Comparison of ENCODE assay signal across 26 cellular contexts in genomic region chr17:7426896-7427488, GRCh38. TPM values are rescaled to one million over a fixed set of nuclear protein-coding genes. Genes with fewer than 3 reads are reported as not detected.
DNase-seq lines count a peak whose midpoint lies in the region; ATAC-seq, FAIRE-seq and TF ChIP-seq lines count a peak whose summit lies in the region.
"Had no signal": no experiment of that assay in that cellular context is flagged by ENCODE, and none has a peak within 500 bp of the region (broad histone marks: within the 10 kb centered on the region; RNA-seq: fewer than 3 reads in every experiment).

No MANE protein-coding gene starts in this region.

- in situ Hi-C loops in HepG2 (cut with HindIII; ENCODE audit: extremely low pct_ligation_motif_present, low pct_unique_long_range_greater_than_20kb) = no loop called here

- no peak for FAIRE-seq in HepG2 (lab: Jason Lieb, UNC)
- FAIRE-seq: A549, D721Med, GM12891, GM18507, H54 had no signal

- no peak for TF ChIP-seq RAD21 in HepG2 (CRISPR knock-in tag; IDR thresholded peaks at IDR 0.05)

- H3K27ac ChIP-seq in body of pancreas (no peak overlapping the region), HepG2 (ENCODE audit: extremely low read length, insufficient read depth, low read length) (no peak overlapping the region), upper lobe of right lung (no peak overlapping the region)
- H3K27ac ChIP-seq: A549; BLaER1 treated with 17β-estradiol and CSF1 and Interleukin-3, amounts not matched to agents 10 nM and 100 nM had no signal

- H3K27ac Mint-ChIP-seq in activated CD4-positive, alpha-beta T cell treated with anti-CD3 and anti-CD28 coated beads, Interleukin-2, amount 10 ng/mL, durations not matched to agents 7 days and 5 days = no peak overlapping the region
- no peak overlapping the region for H3K27ac Mint-ChIP-seq in activated T-helper 17 cell treated with anti-CD3 and anti-CD28 coated beads, Interleukin-2, amount 50 U/mL, for 72 hours
- H3K27ac Mint-ChIP-seq: CD4-positive, alpha-beta T cell; CD8-positive, alpha-beta memory T cell; GM23338 had no signal

- H3K4me1 ChIP-seq in body of pancreas (no peaks in the 10 kb centered on the region), HepG2 (ENCODE audit: insufficient read depth, low read length) (peaks cover 8% of the 10 kb centered on the region), upper lobe of right lung (no peaks in the 10 kb centered on the region)
- H3K4me1 ChIP-seq: A549, BE2C had no signal

- intact Hi-C loops in body of pancreas (cut with DNase I) (no loop called here), HepG2 (cut with micrococcal nuclease; ENCODE audit: unreplicated experiment) (no loop called here), upper lobe of right lung (cut with DNase I) (no loop called here)

- 84 to 87% methylated on average over 19 to 24 of the region's 29 CpGs for WGBS in body of pancreas, 2 donors
- 49% methylated on average over 12 of the region's 29 CpGs for WGBS in HepG2 (ENCODE audit: low lambda C conversion rate)

- no peaks in the 10 kb centered on the region for H3K79me2 ChIP-seq in HepG2 (ENCODE audit: insufficient read depth, low read length)

- no peaks in the 10 kb centered on the region for H3K27me3 Mint-ChIP-seq in activated CD4-positive, alpha-beta T cell treated with anti-CD3 and anti-CD28 coated beads, Interleukin-2, amount 10 ng/mL, durations not matched to agents 7 days and 5 days
- no peaks in the 10 kb centered on the region for H3K27me3 Mint-ChIP-seq in activated T-helper 17 cell treated with anti-CD3 and anti-CD28 coated beads, Interleukin-2, amount 50 U/mL, for 72 hours
- H3K27me3 Mint-ChIP-seq: CD4-positive, alpha-beta T cell had no signal

- no peaks in the 10 kb centered on the region for H3K36me3 Mint-ChIP-seq in activated CD4-positive, alpha-beta T cell treated with anti-CD3 and anti-CD28 coated beads, Interleukin-2, amount 10 ng/mL, durations not matched to agents 7 days and 5 days (ENCODE audit: low read depth)
- no peaks in the 10 kb centered on the region for H3K36me3 Mint-ChIP-seq in activated T-helper 17 cell treated with anti-CD3 and anti-CD28 coated beads, Interleukin-2, amount 50 U/mL, for 72 hours (ENCODE audit: low read depth)
- H3K36me3 Mint-ChIP-seq: CD14-positive monocyte; CD8-positive, alpha-beta memory T cell had no signal

- H3K27me3 ChIP-seq in H7 (ENCODE audit: control insufficient read depth, insufficient read depth, low read length) (no peaks in the 10 kb centered on the region), body of pancreas (no peaks in the 10 kb centered on the region), HepG2 (ENCODE audit: control insufficient read depth in 1 of 2, insufficient read depth in 2 of 2, low read length in 2 of 2) (peaks cover 3% of the 10 kb centered on the region in 2 experiments; a peak in 3 of 5 replicates), upper lobe of right lung (no peaks in the 10 kb centered on the region)
- H3K27me3 ChIP-seq: BE2C; BLaER1 treated with 17β-estradiol and CSF1 and Interleukin-3, amounts not matched to agents 10 nM and 100 nM had no signal

- H3K9me3 Mint-ChIP-seq in activated CD4-positive, alpha-beta T cell treated with anti-CD3 and anti-CD28 coated beads, Interleukin-2, amount 10 ng/mL, durations not matched to agents 7 days and 5 days = no peaks in the 10 kb centered on the region
- no peaks in the 10 kb centered on the region for H3K9me3 Mint-ChIP-seq in activated T-helper 17 cell treated with anti-CD3 and anti-CD28 coated beads, Interleukin-2, amount 50 U/mL, for 72 hours
- H3K9me3 Mint-ChIP-seq: CD14-positive monocyte; CD4-positive, alpha-beta T cell; CD8-positive, alpha-beta memory T cell; GM23338 had no signal

- H3K4me3 ChIP-seq in H7 (ENCODE audit: insufficient read depth, low read depth, low read length) (no peak overlapping the region), body of pancreas (no peak overlapping the region), HepG2 (replicated peaks in 1 of 3; ENCODE audit: insufficient read depth in 1 of 3, low read depth in 2 of 3, low read length in 3 of 3) (no peak overlapping the region; a peak in 1 of 6 replicates), upper lobe of right lung (no peak overlapping the region)
- H3K4me3 ChIP-seq: A549; BLaER1 treated with 17β-estradiol and CSF1 and Interleukin-3, amounts not matched to agents 10 nM and 100 nM; GM23338 had no signal

- H3K4me3 Mint-ChIP-seq in activated CD4-positive, alpha-beta T cell treated with anti-CD3 and anti-CD28 coated beads, Interleukin-2, amount 10 ng/mL, durations not matched to agents 7 days and 5 days = no peak overlapping the region
- H3K4me3 Mint-ChIP-seq in activated T-helper 17 cell treated with anti-CD3 and anti-CD28 coated beads, Interleukin-2, amount 50 U/mL, for 72 hours = no peak overlapping the region
- H3K4me3 Mint-ChIP-seq: CD14-positive monocyte; CD4-positive, alpha-beta T cell; CD8-positive, alpha-beta memory T cell; GM23338 had no signal

- POLR2A ChIA-PET in HepG2 (lab: Yijun Ruan, JAX) = interaction anchor here (1.2 kb wide), 1 partner anchor 24 kb away, joined by 3 read pairs; no protein-coding TSS in a partner anchor
- POLR2A ChIA-PET in activated CD4-positive, alpha-beta T cell treated with anti-CD3 and anti-CD28 coated beads, Interleukin-2, amount 10 ng/mL, durations not matched to agents 7 days and 5 days (lab: Charles Lee) = no interaction called here

- no peaks in the 10 kb centered on the region for H4K20me1 ChIP-seq in HepG2 (ENCODE audit: insufficient read depth, low read length)
- H4K20me1 ChIP-seq: BLaER1 treated with 17β-estradiol and CSF1 and Interleukin-3, amounts not matched to agents 10 nM and 100 nM had no signal

- H3K36me3 ChIP-seq in H7 (replicated peaks; ENCODE audit: control insufficient read depth, insufficient read depth, low read length) (no peaks in the 10 kb centered on the region), body of pancreas (replicated peaks in 1 of 2; ENCODE audit: insufficient read depth in 1 of 2, low read depth in 2 of 2) (no peaks in the 10 kb centered on the region), HepG2 (replicated peaks in 1 of 2; ENCODE audit: control insufficient read depth in 1 of 2, insufficient read depth in 2 of 2, low read length in 2 of 2) (no peaks in the 10 kb centered on the region), upper lobe of right lung (no peaks in the 10 kb centered on the region)
- H3K36me3 ChIP-seq: BE2C; BLaER1 treated with 17β-estradiol and CSF1 and Interleukin-3, amounts not matched to agents 10 nM and 100 nM had no signal

- TF ChIP-seq CTCF in body of pancreas (IDR thresholded peaks at IDR 0.05) (no peak), HepG2 (CRISPR knock-in tag; IDR thresholded peaks at IDR 0.05) (no peak), upper lobe of right lung (IDR thresholded peaks at IDR 0.05) (no peak)

- no peak for TF ChIP-seq POLR2A in body of pancreas (IDR thresholded peaks at IDR 0.05)
- TF ChIP-seq POLR2A in HepG2 (IDR thresholded peaks at IDR 0.05; ENCODE audit: insufficient read depth in 1 of 2, low read depth in 2 of 2, low read length in 2 of 2) = no peak

- TF ChIP-seq EP300 in HepG2 (IDR thresholded peaks at IDR 0.05; ENCODE audit: low read depth in 2 of 2, low read length in 2 of 2) = no peak
- no peak for TF ChIP-seq EP300 in HepG2 (CRISPR knock-in tag; IDR thresholded peaks at IDR 0.05; ENCODE audit: borderline replicate concordance)

- H3K9ac ChIP-seq in HepG2 (ENCODE audit: insufficient read depth, low read depth, low read length) = no peak overlapping the region
- H3K9ac ChIP-seq: BLaER1 treated with 17β-estradiol and CSF1 and Interleukin-3, amounts not matched to agents 10 nM and 100 nM had no signal

- H3K9me3 ChIP-seq in body of pancreas = no peaks in the 10 kb centered on the region
- no peaks in the 10 kb centered on the region for H3K9me3 ChIP-seq in HepG2 (ENCODE audit: low read length)
- H3K9me3 ChIP-seq in upper lobe of right lung = no peaks in the 10 kb centered on the region
- H3K9me3 ChIP-seq: A549; BE2C; BLaER1 treated with 17β-estradiol and CSF1 and Interleukin-3, amounts not matched to agents 10 nM and 100 nM had no signal

- no peaks in the 10 kb centered on the region for H3K4me1 Mint-ChIP-seq in activated CD4-positive, alpha-beta T cell treated with anti-CD3 and anti-CD28 coated beads, Interleukin-2, amount 10 ng/mL, durations not matched to agents 7 days and 5 days
- no peaks in the 10 kb centered on the region for H3K4me1 Mint-ChIP-seq in activated T-helper 17 cell treated with anti-CD3 and anti-CD28 coated beads, Interleukin-2, amount 50 U/mL, for 72 hours
- H3K4me1 Mint-ChIP-seq: CD14-positive monocyte; CD8-positive, alpha-beta memory T cell; GM23338 had no signal

- DNase-seq in H7 = peak; percentile 62
- no peak for DNase-seq in body of pancreas
- DNase-seq in HepG2 (ENCODE audit: low spot score) = no peak
- no peak for DNase-seq in upper lobe of right lung
- DNase-seq in activated CD4-positive, alpha-beta T cell treated with anti-CD3 and anti-CD28 coated beads, Interleukin-2, amount 10 ng/mL, durations not matched to agents 7 days and 5 days = no peak
- no peak for DNase-seq in NCI-H82 treated with DMSO at 0.1 percent for 48 hours (lab: John Stamatoyannopoulos, UW; ENCODE audit: unreplicated experiment)
- DNase-seq: 8988T; ACHN; AML-193; BE2C; CD4-positive, alpha-beta T cell; CD8-positive, alpha-beta memory T cell; DMS 273 treated with DMSO at 0.1 percent for 48 hours; DMS79; EL; GDM1; HCEC 1CT had no signal

- peak; percentile 19 for ATAC-seq in body of pancreas
- peak; percentile 32; the same call in 1 of the 3 replicates for ATAC-seq in HepG2
- ATAC-seq in upper lobe of right lung = peak; percentile 6
- ATAC-seq in activated T-helper 17 cell treated with anti-CD3 and anti-CD28 coated beads, Interleukin-2, amount 50 U/mL, for 72 hours (replicated peaks) = no peak
- ATAC-seq: GM23338 had no signal

- CTCF ChIA-PET in HepG2 (lab: Yijun Ruan, JAX; ENCODE audit: low intra/inter-chr PET ratio, low total read pairs) = no interaction called here
- CTCF ChIA-PET in activated CD4-positive, alpha-beta T cell treated with anti-CD3 and anti-CD28 coated beads, Interleukin-2, amount 10 ng/mL, durations not matched to agents 7 days and 5 days (lab: Charles Lee) = interaction anchor here (1.0 to 2.1 kb wide), 2 partner anchors 10 to 71 kb away, joined by 3 to 8 read pairs; no protein-coding TSS in a partner anchor

- H2AFZ ChIP-seq in HepG2 (ENCODE audit: low read length) = no peak overlapping the region
- H2AFZ ChIP-seq: GM23338 had no signal

- H3K4me2 ChIP-seq in HepG2 (ENCODE audit: low read depth, low read length) = 0 out of 2 replicates have a peak overlapping the region, but pooled peaks have one; percentile 11
- H3K4me2 ChIP-seq: A549; BLaER1 treated with 17β-estradiol and CSF1 and Interleukin-3, amounts not matched to agents 10 nM and 100 nM; GM23338 had no signal

- no TSS peak for BruUV-seq in HepG2 (replicated peaks; lab: Mats Ljungman, UMichigan)

RNA-seq across cellular contexts. Expression of gene SPEM2, which starts 1.6 kb away (rescaled TPM):
- not detected in 2 replicates for total RNA-seq in H7 (2014; rRNA removed; shearing (Covaris generic))
- total RNA-seq in body of pancreas = not detected
- total RNA-seq in HepG2 (2016; rRNA removed; fragmentation: Illumina TruSeq; extraction: Trizol) = not detected in 2 replicates
- not detected in 2 replicates for total RNA-seq in HepG2 (2016; cell fraction: cytosol; rRNA removed; fragmentation: Illumina TruSeq; extraction: Trizol; ENCODE audit: low read depth)
- total RNA-seq in HepG2 (2016; cell fraction: insoluble cytoplasmic fraction; rRNA removed; fragmentation: Illumina TruSeq; extraction: Trizol) = not detected in 2 replicates
- not detected in 2 replicates for total RNA-seq in HepG2 (2016; cell fraction: membrane; rRNA removed; fragmentation: Illumina TruSeq; extraction: Trizol)
- not detected in 2 replicates for total RNA-seq in HepG2 (2016; cell fraction: nucleus; rRNA removed; fragmentation: Illumina TruSeq; extraction: Trizol)
- not detected in 2 replicates for polyA plus RNA-seq in HepG2 (2011; rRNA removed)
- not detected in 2 replicates for polyA plus RNA-seq in HepG2 (2011; cell fraction: cytosol; rRNA removed)
- polyA plus RNA-seq in HepG2 (2011; cell fraction: nucleus; rRNA removed) = not detected in 2 replicates
- not detected in 2 replicates for polyA plus RNA-seq in HepG2 (2012)
- not detected in 2 replicates for polyA plus RNA-seq in HepG2 (2016; cell fraction: cytosol; fragmentation: Illumina TruSeq; extraction: Trizol; ENCODE audit: low read depth)
- polyA plus RNA-seq in HepG2 (2016; cell fraction: insoluble cytoplasmic fraction; fragmentation: Illumina TruSeq; extraction: Trizol; ENCODE audit: low read depth) = not detected in 2 replicates
- polyA plus RNA-seq in HepG2 (2016; cell fraction: membrane; fragmentation: Illumina TruSeq; extraction: Trizol; ENCODE audit: low read depth) = not detected in 2 replicates
- polyA plus RNA-seq in HepG2 (2016; cell fraction: nucleus; fragmentation: Illumina TruSeq; extraction: Trizol; ENCODE audit: insufficient read depth, low read depth) = not detected in 2 replicates
- not detected in 2 replicates for polyA minus RNA-seq in HepG2 (2011; rRNA and poly(A)+ RNA removed; ENCODE audit: low replicate concordance)
- polyA minus RNA-seq in HepG2 (2011; cell fraction: cytosol; rRNA and poly(A)+ RNA removed) = not detected in 2 replicates
- not detected in 2 replicates for polyA minus RNA-seq in HepG2 (2011; cell fraction: nucleus; rRNA and poly(A)+ RNA removed)
- not detected for total RNA-seq in upper lobe of right lung
- not detected for total RNA-seq in activated CD4-positive, alpha-beta T cell treated with anti-CD3 and anti-CD28 coated beads, Interleukin-2, amount 10 ng/mL, durations not matched to agents 7 days and 5 days
- total RNA-seq in activated T-helper 17 cell treated with anti-CD3 and anti-CD28 coated beads, Interleukin-2, amount 50 U/mL, for 72 hours = not detected
- total RNA-seq: CD4-positive, alpha-beta T cell; CD8-positive, alpha-beta memory T cell; GM23338 had no signal
- polyA plus RNA-seq: A549; CD14-positive monocyte; CD8-positive, alpha-beta memory T cell; GM23338 had no signal

RNA-seq across cellular contexts. Expression of gene SPEM3, which starts 1.7 kb away (rescaled TPM):
- not detected in 2 replicates for total RNA-seq in H7 (2014; rRNA removed; shearing (Covaris generic))
- not detected for total RNA-seq in body of pancreas
- not detected in 2 replicates for total RNA-seq in HepG2 (2016; rRNA removed; fragmentation: Illumina TruSeq; extraction: Trizol)
- not detected in 2 replicates for total RNA-seq in HepG2 (2016; cell fraction: cytosol; rRNA removed; fragmentation: Illumina TruSeq; extraction: Trizol; ENCODE audit: low read depth)
- not detected in 2 replicates for total RNA-seq in HepG2 (2016; cell fraction: insoluble cytoplasmic fraction; rRNA removed; fragmentation: Illumina TruSeq; extraction: Trizol)
- total RNA-seq in HepG2 (2016; cell fraction: membrane; rRNA removed; fragmentation: Illumina TruSeq; extraction: Trizol) = not detected in 2 replicates
- total RNA-seq in HepG2 (2016; cell fraction: nucleus; rRNA removed; fragmentation: Illumina TruSeq; extraction: Trizol) = not detected in 2 replicates
- polyA plus RNA-seq in HepG2 (2011; rRNA removed) = not detected in 2 replicates
- polyA plus RNA-seq in HepG2 (2011; cell fraction: cytosol; rRNA removed) = not detected in 2 replicates
- not detected in 2 replicates for polyA plus RNA-seq in HepG2 (2011; cell fraction: nucleus; rRNA removed)
- polyA plus RNA-seq in HepG2 (2012) = not detected in 2 replicates
- polyA plus RNA-seq in HepG2 (2016; cell fraction: cytosol; fragmentation: Illumina TruSeq; extraction: Trizol; ENCODE audit: low read depth) = not detected in 2 replicates
- polyA plus RNA-seq in HepG2 (2016; cell fraction: insoluble cytoplasmic fraction; fragmentation: Illumina TruSeq; extraction: Trizol; ENCODE audit: low read depth) = not detected in 2 replicates
- polyA plus RNA-seq in HepG2 (2016; cell fraction: membrane; fragmentation: Illumina TruSeq; extraction: Trizol; ENCODE audit: low read depth) = not detected in 2 replicates
- polyA plus RNA-seq in HepG2 (2016; cell fraction: nucleus; fragmentation: Illumina TruSeq; extraction: Trizol; ENCODE audit: insufficient read depth, low read depth) = not detected in 2 replicates
- polyA minus RNA-seq in HepG2 (2011; rRNA and poly(A)+ RNA removed; ENCODE audit: low replicate concordance) = not detected in 2 replicates
- not detected in 2 replicates for polyA minus RNA-seq in HepG2 (2011; cell fraction: cytosol; rRNA and poly(A)+ RNA removed)
- polyA minus RNA-seq in HepG2 (2011; cell fraction: nucleus; rRNA and poly(A)+ RNA removed) = not detected in 2 replicates
- total RNA-seq in upper lobe of right lung = not detected
- not detected for total RNA-seq in activated CD4-positive, alpha-beta T cell treated with anti-CD3 and anti-CD28 coated beads, Interleukin-2, amount 10 ng/mL, durations not matched to agents 7 days and 5 days
- not detected for total RNA-seq in activated T-helper 17 cell treated with anti-CD3 and anti-CD28 coated beads, Interleukin-2, amount 50 U/mL, for 72 hours
- total RNA-seq: CD4-positive, alpha-beta T cell; CD8-positive, alpha-beta memory T cell; GM23338 had no signal
- polyA plus RNA-seq: A549; CD14-positive monocyte; CD8-positive, alpha-beta memory T cell; GM23338 had no signal

RNA-seq across cellular contexts. Expression of gene SPEM1, which starts 6.9 kb away (rescaled TPM):
- total RNA-seq in H7 (2014; rRNA removed; shearing (Covaris generic)) = not detected in 2 replicates
- not detected for total RNA-seq in body of pancreas
- total RNA-seq in HepG2 (2016; rRNA removed; fragmentation: Illumina TruSeq; extraction: Trizol) = not detected in 2 replicates
- total RNA-seq in HepG2 (2016; cell fraction: cytosol; rRNA removed; fragmentation: Illumina TruSeq; extraction: Trizol; ENCODE audit: low read depth) = not detected in 2 replicates
- total RNA-seq in HepG2 (2016; cell fraction: insoluble cytoplasmic fraction; rRNA removed; fragmentation: Illumina TruSeq; extraction: Trizol) = not detected in 2 replicates
- not detected in 2 replicates for total RNA-seq in HepG2 (2016; cell fraction: membrane; rRNA removed; fragmentation: Illumina TruSeq; extraction: Trizol)
- total RNA-seq in HepG2 (2016; cell fraction: nucleus; rRNA removed; fragmentation: Illumina TruSeq; extraction: Trizol) = not detected in 2 replicates
- polyA plus RNA-seq in HepG2 (2011; rRNA removed) = not detected in 2 replicates
- not detected in 2 replicates for polyA plus RNA-seq in HepG2 (2011; cell fraction: cytosol; rRNA removed)
- 0.19 TPM in 1 of 2 replicates, not detected in the other for polyA plus RNA-seq in HepG2 (2011; cell fraction: nucleus; rRNA removed)
- polyA plus RNA-seq in HepG2 (2012) = not detected in 2 replicates
- not detected in 2 replicates for polyA plus RNA-seq in HepG2 (2016; cell fraction: cytosol; fragmentation: Illumina TruSeq; extraction: Trizol; ENCODE audit: low read depth)
- polyA plus RNA-seq in HepG2 (2016; cell fraction: insoluble cytoplasmic fraction; fragmentation: Illumina TruSeq; extraction: Trizol; ENCODE audit: low read depth) = not detected in 2 replicates
- not detected in 2 replicates for polyA plus RNA-seq in HepG2 (2016; cell fraction: membrane; fragmentation: Illumina TruSeq; extraction: Trizol; ENCODE audit: low read depth)
- polyA plus RNA-seq in HepG2 (2016; cell fraction: nucleus; fragmentation: Illumina TruSeq; extraction: Trizol; ENCODE audit: insufficient read depth, low read depth) = not detected in 2 replicates
- polyA minus RNA-seq in HepG2 (2011; rRNA and poly(A)+ RNA removed; ENCODE audit: low replicate concordance) = not detected in 2 replicates
- polyA minus RNA-seq in HepG2 (2011; cell fraction: cytosol; rRNA and poly(A)+ RNA removed) = not detected in 2 replicates
- polyA minus RNA-seq in HepG2 (2011; cell fraction: nucleus; rRNA and poly(A)+ RNA removed) = not detected in 2 replicates
- not detected for total RNA-seq in upper lobe of right lung
- total RNA-seq in activated CD4-positive, alpha-beta T cell treated with anti-CD3 and anti-CD28 coated beads, Interleukin-2, amount 10 ng/mL, durations not matched to agents 7 days and 5 days = not detected
- not detected for total RNA-seq in activated T-helper 17 cell treated with anti-CD3 and anti-CD28 coated beads, Interleukin-2, amount 50 U/mL, for 72 hours
- total RNA-seq: CD4-positive, alpha-beta T cell; CD8-positive, alpha-beta memory T cell; GM23338 had no signal
- polyA plus RNA-seq: CD14-positive monocyte; CD8-positive, alpha-beta memory T cell; GM23338 had no signal

RNA-seq across cellular contexts. Expression of gene TMEM102, which starts 8.2 kb away (rescaled TPM):
- total RNA-seq in H7 (2014; rRNA removed; shearing (Covaris generic)) = 14.5 and 15.8 TPM in 2 replicates
- total RNA-seq in body of pancreas = 1 to 10 TPM; 3.6 to 9.6 TPM
- total RNA-seq in HepG2 (2016; rRNA removed; fragmentation: Illumina TruSeq; extraction: Trizol) = 2.0 and 3.1 TPM in 2 replicates
- total RNA-seq in HepG2 (2016; cell fraction: cytosol; rRNA removed; fragmentation: Illumina TruSeq; extraction: Trizol; ENCODE audit: low read depth) = 0.10 and 0.18 TPM in 2 replicates
- total RNA-seq in HepG2 (2016; cell fraction: insoluble cytoplasmic fraction; rRNA removed; fragmentation: Illumina TruSeq; extraction: Trizol) = 1.7 and 3.1 TPM in 2 replicates
- 0.15 and 0.62 TPM in 2 replicates for total RNA-seq in HepG2 (2016; cell fraction: membrane; rRNA removed; fragmentation: Illumina TruSeq; extraction: Trizol)
- total RNA-seq in HepG2 (2016; cell fraction: nucleus; rRNA removed; fragmentation: Illumina TruSeq; extraction: Trizol) = 1.6 and 2.4 TPM in 2 replicates
- 1.6 and 2.8 TPM in 2 replicates for polyA plus RNA-seq in HepG2 (2011; rRNA removed)
- 1.5 and 2.3 TPM in 2 replicates for polyA plus RNA-seq in HepG2 (2011; cell fraction: cytosol; rRNA removed)
- polyA plus RNA-seq in HepG2 (2011; cell fraction: nucleus; rRNA removed) = 4.4 and 4.5 TPM in 2 replicates
- 2.1 and 3.0 TPM in 2 replicates for polyA plus RNA-seq in HepG2 (2012)
- 0.12 and 0.27 TPM in 2 replicates for polyA plus RNA-seq in HepG2 (2016; cell fraction: cytosol; fragmentation: Illumina TruSeq; extraction: Trizol; ENCODE audit: low read depth)
- polyA plus RNA-seq in HepG2 (2016; cell fraction: insoluble cytoplasmic fraction; fragmentation: Illumina TruSeq; extraction: Trizol; ENCODE audit: low read depth) = 1.5 and 1.8 TPM in 2 replicates
- polyA plus RNA-seq in HepG2 (2016; cell fraction: membrane; fragmentation: Illumina TruSeq; extraction: Trizol; ENCODE audit: low read depth) = 0.18 and 0.31 TPM in 2 replicates
- 3.5 and 3.8 TPM in 2 replicates for polyA plus RNA-seq in HepG2 (2016; cell fraction: nucleus; fragmentation: Illumina TruSeq; extraction: Trizol; ENCODE audit: insufficient read depth, low read depth)
- 4.3 and 4.8 TPM in 2 replicates for polyA minus RNA-seq in HepG2 (2011; rRNA and poly(A)+ RNA removed; ENCODE audit: low replicate concordance)
- 2.1 and 2.3 TPM in 2 replicates for polyA minus RNA-seq in HepG2 (2011; cell fraction: cytosol; rRNA and poly(A)+ RNA removed)
- polyA minus RNA-seq in HepG2 (2011; cell fraction: nucleus; rRNA and poly(A)+ RNA removed) = 1.9 and 2.4 TPM in 2 replicates
- total RNA-seq in upper lobe of right lung = 7.4 TPM
- 10 to 100 TPM; 16.7 to 18.1 TPM for total RNA-seq in activated CD4-positive, alpha-beta T cell treated with anti-CD3 and anti-CD28 coated beads, Interleukin-2, amount 10 ng/mL, durations not matched to agents 7 days and 5 days
- 10 to 100 TPM; 17.7 to 18.0 TPM for total RNA-seq in activated T-helper 17 cell treated with anti-CD3 and anti-CD28 coated beads, Interleukin-2, amount 50 U/mL, for 72 hours

RNA-seq across cellular contexts. Expression of gene FGF11, which starts 12.3 kb away (rescaled TPM):
- 12.5 and 20.7 TPM in 2 replicates for total RNA-seq in H7 (2014; rRNA removed; shearing (Covaris generic))
- total RNA-seq in body of pancreas (1 to 10 TPM in 1 of 2 donors, not detected in 1; 2.1 TPM), HepG2 (2016; rRNA removed; fragmentation: Illumina TruSeq; extraction: Trizol) (0.20 and 0.55 TPM in 2 replicates), upper lobe of right lung (1.1 TPM)
- total RNA-seq in HepG2 (2016; cell fraction: cytosol; rRNA removed; fragmentation: Illumina TruSeq; extraction: Trizol; ENCODE audit: low read depth) = 0.35 and 0.40 TPM in 2 replicates
- 0.22 and 0.37 TPM in 2 replicates for total RNA-seq in HepG2 (2016; cell fraction: insoluble cytoplasmic fraction; rRNA removed; fragmentation: Illumina TruSeq; extraction: Trizol)
- total RNA-seq in HepG2 (2016; cell fraction: membrane; rRNA removed; fragmentation: Illumina TruSeq; extraction: Trizol) = 0.52 and 0.77 TPM in 2 replicates
- total RNA-seq in HepG2 (2016; cell fraction: nucleus; rRNA removed; fragmentation: Illumina TruSeq; extraction: Trizol) = 0.13 and 0.53 TPM in 2 replicates
- 7.0 and 7.6 TPM in 2 replicates for polyA plus RNA-seq in HepG2 (2011; rRNA removed)
- 4.4 and 5.5 TPM in 2 replicates for polyA plus RNA-seq in HepG2 (2011; cell fraction: cytosol; rRNA removed)
- polyA plus RNA-seq in HepG2 (2011; cell fraction: nucleus; rRNA removed) = 11.9 and 12.6 TPM in 2 replicates
- polyA plus RNA-seq in HepG2 (2012) = 4.0 and 6.3 TPM in 2 replicates
- 0.61 and 0.87 TPM in 2 replicates for polyA plus RNA-seq in HepG2 (2016; cell fraction: cytosol; fragmentation: Illumina TruSeq; extraction: Trizol; ENCODE audit: low read depth)
- 0.62 and 1.0 TPM in 2 replicates for polyA plus RNA-seq in HepG2 (2016; cell fraction: insoluble cytoplasmic fraction; fragmentation: Illumina TruSeq; extraction: Trizol; ENCODE audit: low read depth)
- 1.2 TPM in 2 replicates for polyA plus RNA-seq in HepG2 (2016; cell fraction: membrane; fragmentation: Illumina TruSeq; extraction: Trizol; ENCODE audit: low read depth)
- 1.1 and 1.6 TPM in 2 replicates for polyA plus RNA-seq in HepG2 (2016; cell fraction: nucleus; fragmentation: Illumina TruSeq; extraction: Trizol; ENCODE audit: insufficient read depth, low read depth)
- polyA minus RNA-seq in HepG2 (2011; rRNA and poly(A)+ RNA removed; ENCODE audit: low replicate concordance) = 3.3 and 7.7 TPM in 2 replicates
- 2.0 and 2.3 TPM in 2 replicates for polyA minus RNA-seq in HepG2 (2011; cell fraction: cytosol; rRNA and poly(A)+ RNA removed)
- 1.1 and 1.2 TPM in 2 replicates for polyA minus RNA-seq in HepG2 (2011; cell fraction: nucleus; rRNA and poly(A)+ RNA removed)
- 1 to 10 TPM; 6.8 to 9.4 TPM for total RNA-seq in activated CD4-positive, alpha-beta T cell treated with anti-CD3 and anti-CD28 coated beads, Interleukin-2, amount 10 ng/mL, durations not matched to agents 7 days and 5 days
- total RNA-seq in activated T-helper 17 cell treated with anti-CD3 and anti-CD28 coated beads, Interleukin-2, amount 50 U/mL, for 72 hours = 10 to 100 TPM in 1 of 2 donors, 1 to 10 TPM in 1; 4.4 to 16.9 TPM
- polyA plus RNA-seq: CD14-positive monocyte had no signal
